20 cellular contexts compared by ENCODE assay signal in genomic region chr1:175071544-175071943, GRCh38. TPM values are rescaled to one million over a fixed set of nuclear protein-coding genes. Genes with fewer than 3 reads are reported as not detected.
"Had no signal": no experiment of that assay in that cellular context is flagged by ENCODE, and none has a peak within 500 bp of the region (broad histone marks: within the 10 kb centered on the region; RNA-seq: fewer than 3 reads in every experiment).

No MANE protein-coding gene starts in this region.

- H3K27me3 ChIP-seq: cardiac muscle cell had no signal

- H3K36me3 ChIP-seq: cardiac muscle cell, tibial artery had no signal

- H3K9me3 ChIP-seq: mucosa of descending colon, tibial artery had no signal

- ATAC-seq: effector memory CD8-positive, alpha-beta T cell had no signal

- H3K27ac ChIP-seq: cardiac muscle cell, epithelial cell of prostate, tibial artery had no signal

- DNase-seq: activated CD4-positive, alpha-beta memory T cell treated with anti-CD3 and anti-CD28 coated beads, Interleukin-2, amount 10 ng/mL, durations not matched to agents 7 days and 5 days; activated CD4-positive, alpha-beta T cell treated with anti-CD3 and anti-CD28 coated beads for 48 hours; activated CD4-positive, CD25-positive, alpha-beta regulatory T cell; activated naive CD4-positive, alpha-beta T cell treated with anti-CD3 and anti-CD28 coated beads, Interleukin-2, amount 10 ng/mL, durations not matched to agents 7 days and 5 days; activated T-cell treated with anti-CD3 and anti-CD28 coated beads, Interleukin-2, amount 50 U/mL, for 1 hour; effector memory CD8-positive, alpha-beta T cell; foreskin melanocyte; mesenchymal stem cell; mucosa of descending colon; naive B cell; posterior cingulate gyrus; stimulated activated CD4-positive, alpha-beta T cell treated with anti-CD3 and anti-CD28 coated beads, Interleukin-2, amount 100 ng/mL, for 24 hours; stimulated activated naive CD4-positive, alpha-beta T cell treated with Interleukin-2 at 50 U/mL for 16 hours; T1000; tibial artery had no signal

- H3K4me3 ChIP-seq: cardiac muscle cell, mucosa of descending colon, tibial artery had no signal

RNA-seq across cellular contexts. Expression of gene TNN, which starts 3.9 kb away (rescaled TPM):
- total RNA-seq: activated CD4-positive, alpha-beta memory T cell treated with anti-CD3 and anti-CD28 coated beads, Interleukin-2, amount 10 ng/mL, durations not matched to agents 7 days and 5 days; activated T-helper 2 cell treated with anti-CD3 and anti-CD28 coated beads, Interferon-gamma antibody, Interleukin-2, Interleukin-4, amounts not matched to agents 10 μg/mL and 5 μg/mL and 100 μg/mL, durations not matched to agents 14 hours and 24 hours and 36 hours; cardiac muscle cell; renal cortical epithelial cell; T-helper 1 cell treated with Interleukin-12 subunit alpha and Interleukin-12 subunit beta and Interleukin-4 antibody, amounts not matched to agents 30 ng/mL and 1 ng/mL, for 36 hours had no signal
- polyA plus RNA-seq: cardiac muscle cell had no signal
